In the genomic region with DNA sequence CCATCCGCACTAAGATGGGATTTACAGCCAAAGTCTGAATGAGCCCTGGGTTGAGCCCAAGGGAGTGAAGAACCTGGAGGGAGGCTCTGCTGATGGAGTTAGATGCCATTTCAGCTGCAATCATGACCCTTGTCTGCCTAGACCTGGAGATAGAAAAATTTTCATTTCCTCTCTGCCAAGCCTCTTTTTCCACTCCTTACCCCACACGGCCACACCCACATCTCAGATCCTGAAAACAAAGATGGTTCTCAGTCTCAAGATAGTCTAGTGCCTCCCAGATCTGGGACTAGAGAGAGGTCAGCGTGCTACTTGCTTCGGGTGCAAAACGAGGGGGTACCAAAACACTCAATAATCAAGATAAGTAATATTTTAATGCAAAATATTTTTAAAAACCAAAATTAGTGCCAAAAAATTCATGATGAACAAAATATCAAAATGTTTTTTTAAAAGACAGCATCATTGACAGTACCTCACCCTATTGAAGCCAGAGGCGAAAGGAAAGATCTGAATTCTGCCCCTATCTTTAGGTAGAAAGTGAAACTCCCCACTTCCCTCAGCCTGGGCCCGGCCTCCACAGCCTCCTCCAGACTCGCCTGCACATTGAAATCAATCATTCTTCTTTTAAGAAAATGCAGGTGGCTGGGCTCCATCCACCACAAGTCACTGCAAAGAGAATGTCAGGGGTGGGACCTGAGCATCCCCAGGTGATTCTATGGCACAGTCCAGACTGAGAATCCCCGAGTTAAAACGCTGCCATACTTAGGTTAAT, we compare ENCODE assay signal across 15 cellular contexts. TPM values are rescaled to one million over a fixed set of nuclear protein-coding genes. Genes with fewer than 3 reads are reported as not detected.
DNase-seq lines count a peak whose midpoint lies in the region; ATAC-seq and TF ChIP-seq lines count a peak whose summit lies in the region.
"Had no signal": no experiment of that assay in that cellular context is flagged by ENCODE, and none has a peak within 500 bp of the region (broad histone marks: within the 10 kb centered on the region; RNA-seq: fewer than 3 reads in every experiment).

No MANE protein-coding gene starts in this region.

- peaks cover 20% of the 10 kb centered on the region for H3K4me1 Mint-ChIP-seq in mesothelial cell of epicardium

- TF ChIP-seq CTCF in GM12864 (IDR thresholded peaks at IDR 0.05; ENCODE audit: low read depth, low read length, missing control alignments) (no peak), mesothelial cell of epicardium (IDR thresholded peaks at IDR 0.05; ENCODE audit: unreplicated experiment) (no peak)

- no peak overlapping the region for H3K4me3 ChIP-seq in GM12864 (ENCODE audit: low read depth, low read length)

- no peaks in the 10 kb centered on the region for H3K36me3 Mint-ChIP-seq in mesothelial cell of epicardium

- in situ Hi-C loops in G401 (cut with HindIII; ENCODE audit: low sequenced_read_pairs) = no loop called here

- no peak overlapping the region for H3K27ac Mint-ChIP-seq in mesothelial cell of epicardium
- H3K27ac Mint-ChIP-seq: dendritic cell treated with granulocyte-macrophage colony-stimulating factor and Interleukin-4, amounts not matched to agents 40 ng/mL and 50 ng/mL, for 4 days had no signal

- ATAC-seq in GM19397 (IDR thresholded peaks at IDR 0.05; ENCODE audit: unreplicated experiment) (peak; percentile 52), HG02678 (IDR thresholded peaks at IDR 0.05; ENCODE audit: unreplicated experiment) (peak; percentile 51), HG03520 (IDR thresholded peaks at IDR 0.05; ENCODE audit: unreplicated experiment) (peak; percentile 66)

- no peak overlapping the region for H3K4me3 Mint-ChIP-seq in mesothelial cell of epicardium
- H3K4me3 Mint-ChIP-seq: dendritic cell treated with granulocyte-macrophage colony-stimulating factor and Interleukin-4, amounts not matched to agents 40 ng/mL and 50 ng/mL, for 4 days had no signal

- H3K27me3 Mint-ChIP-seq in mesothelial cell of epicardium (ENCODE audit: low read depth) = peaks cover 7% of the 10 kb centered on the region

- no peaks in the 10 kb centered on the region for H3K9me3 Mint-ChIP-seq in mesothelial cell of epicardium

- DNase-seq in GM12864 (ENCODE audit: low read depth) (peak; percentile 13), G401 (ENCODE audit: low spot score) (no peak), mesothelial cell of epicardium (ENCODE audit: low spot score in 2 of 2, unreplicated experiment in 2 of 2) (no peak), putamen (ENCODE audit: low spot score) (no peak), HPDE6-E6E7 (ENCODE audit: extremely low spot score) (no peak)
- DNase-seq: NCI-H1694, occipital lobe, SHP77 treated with DMSO at 0.1 percent for 48 hours had no signal

RNA-seq across cellular contexts. Expression of gene GPR45, which starts 57.8 kb away (rescaled TPM):
- not detected in 2 replicates for total RNA-seq in G401 (2014; rRNA removed; shearing (Covaris generic))
- not detected in 3 replicates for total RNA-seq in mesothelial cell of epicardium
- total RNA-seq: A673, fibroblast of lung, lung microvascular endothelial cell had no signal
